In the genomic region with DNA sequence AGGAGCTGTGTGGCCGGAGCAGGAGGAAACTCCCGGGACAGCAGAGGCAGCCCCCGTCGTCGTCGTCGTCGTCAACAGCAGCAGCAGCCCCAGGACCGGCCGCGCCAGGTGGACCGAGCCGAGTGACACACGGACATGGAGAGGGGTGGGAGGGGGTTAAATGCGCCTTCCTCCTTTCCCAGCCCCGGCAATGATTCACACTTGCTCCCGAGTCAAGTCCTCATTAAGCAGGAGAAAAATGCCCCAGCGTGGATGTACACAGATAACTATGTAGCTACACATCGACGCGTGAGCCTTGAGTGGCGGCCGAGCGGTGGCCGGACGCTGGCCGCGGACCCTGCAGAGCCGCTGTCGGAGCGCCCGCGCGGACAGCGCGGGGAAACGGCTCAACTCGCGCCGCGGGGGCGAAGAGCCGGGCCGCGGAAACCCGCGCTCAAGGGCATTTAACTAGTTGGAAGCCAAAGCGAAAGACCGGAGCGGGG, we compare ENCODE assay signal across 8 cellular contexts. TPM values are rescaled to one million over a fixed set of nuclear protein-coding genes. Genes with fewer than 3 reads are reported as not detected.
A peak's percentile ranks its signal among the peaks of the same experiment; 100 is the strongest.
DNase-seq lines count a peak whose midpoint lies in the region; ATAC-seq and TF ChIP-seq lines count a peak whose summit lies in the region.

No MANE protein-coding gene starts in this region.

- H3K27me3 ChIP-seq in testis, result no peaks in the 10 kb centered on the region

- WGBS in testis, 2 donors, result 0 to 1% methylated on average over 6 to 50 of the region's 50 CpGs

- H3K9me3 Mint-ChIP-seq in activated CD8-positive, alpha-beta memory T cell treated with anti-CD3 and anti-CD28 coated beads, Interleukin-2, amount 10 ng/mL, durations not matched to agents 7 days and 5 days (ENCODE audit: low read depth), result no peaks in the 10 kb centered on the region
- H3K9me3 Mint-ChIP-seq in naive B cell, result no peaks in the 10 kb centered on the region

- no peaks in the 10 kb centered on the region for H3K27me3 Mint-ChIP-seq in activated CD8-positive, alpha-beta memory T cell treated with anti-CD3 and anti-CD28 coated beads, Interleukin-2, amount 10 ng/mL, durations not matched to agents 7 days and 5 days
- H3K27me3 Mint-ChIP-seq in naive B cell, result peaks cover 0 to 3% (median 0%) of the 10 kb centered on the region in 3 donors

- peaks cover 9% of the 10 kb centered on the region for H3K36me3 Mint-ChIP-seq in activated CD8-positive, alpha-beta memory T cell treated with anti-CD3 and anti-CD28 coated beads, Interleukin-2, amount 10 ng/mL, durations not matched to agents 7 days and 5 days
- peaks cover 0 to 8% of the 10 kb centered on the region in 2 donors for H3K36me3 Mint-ChIP-seq in naive B cell

- H3K36me3 ChIP-seq in testis (ENCODE audit: low read depth, missing control alignments), result no peaks in the 10 kb centered on the region

- H3K27ac Mint-ChIP-seq in activated CD8-positive, alpha-beta memory T cell treated with anti-CD3 and anti-CD28 coated beads, Interleukin-2, amount 10 ng/mL, durations not matched to agents 7 days and 5 days, result peak overlapping the region; percentile 85
- peak overlapping the region; percentile 97 to 100 (median 98) for H3K27ac Mint-ChIP-seq in naive B cell

- TF ChIP-seq CTCF in testis (IDR thresholded peaks at IDR 0.05), result no peak

- no peaks in the 10 kb centered on the region for H3K9me3 ChIP-seq in testis

- CTCF ChIA-PET in activated CD8-positive, alpha-beta memory T cell treated with anti-CD3 and anti-CD28 coated beads, Interleukin-2, amount 10 ng/mL, durations not matched to agents 7 days and 5 days (lab: Charles Lee), result interaction anchor here (0.9 to 5.7 kb wide), 7 partner anchors 71 to 264 kb away, joined by 3 to 103 read pairs (median 3); no protein-coding TSS in a partner anchor

- peak overlapping the region; percentile 89 to 99 for H3K4me3 ChIP-seq in testis

- peak overlapping the region; percentile 89 for H3K4me3 Mint-ChIP-seq in activated CD8-positive, alpha-beta memory T cell treated with anti-CD3 and anti-CD28 coated beads, Interleukin-2, amount 10 ng/mL, durations not matched to agents 7 days and 5 days
- peak overlapping the region; percentile 93 to 100 (median 96) for H3K4me3 Mint-ChIP-seq in naive B cell

- no peak for TF ChIP-seq POLR2A in testis (IDR thresholded peaks at IDR 0.05)

- ATAC-seq in activated CD8-positive, alpha-beta memory T cell treated with anti-CD3 and anti-CD28 coated beads, Interleukin-2, amount 10 ng/mL, durations not matched to agents 7 days and 5 days, result peak; percentile 17
- ATAC-seq in HG02678 (IDR thresholded peaks at IDR 0.05; ENCODE audit: unreplicated experiment), result peak; percentile 29
- peak; percentile 6 to 16 for ATAC-seq in naive B cell (ENCODE audit: low read depth in 2 of 2)

- DNase-seq in activated CD8-positive, alpha-beta memory T cell treated with anti-CD3 and anti-CD28 coated beads, Interleukin-2, amount 10 ng/mL, durations not matched to agents 7 days and 5 days, result peak; percentile 61
- DNase-seq in activated CD8-positive, alpha-beta memory T cell treated with anti-CD3 and anti-CD28 coated beads for 24 hours, result no peak
- DNase-seq in NCI-H510A treated with DMSO at 0.1 percent for 48 hours (lab: John Stamatoyannopoulos, UW) (peak; percentile 63), activated T-helper 1 cell treated with Interleukin-2 at 50 U/mL for 16 hours (ENCODE audit: low read depth) (peak; percentile 6), fibroblast of peridontal ligament (ENCODE audit: extremely low read depth) (peak; percentile 47), naive B cell (peak; percentile 34), testis (peak; percentile 75)

- peaks cover 15% of the 10 kb centered on the region for H3K4me1 ChIP-seq in testis

- intact Hi-C loops in testis (cut with DNase I; ENCODE audit: low total_unique reads), result no loop called here

- peaks cover 35% of the 10 kb centered on the region for H3K4me1 Mint-ChIP-seq in activated CD8-positive, alpha-beta memory T cell treated with anti-CD3 and anti-CD28 coated beads, Interleukin-2, amount 10 ng/mL, durations not matched to agents 7 days and 5 days
- peaks cover 30 to 39% (median 32%) of the 10 kb centered on the region in 3 donors for H3K4me1 Mint-ChIP-seq in naive B cell

- peak overlapping the region; percentile 100 for H3K27ac ChIP-seq in testis

RNA-seq across cellular contexts. Expression of gene UBL3, which starts 0.6 kb away (rescaled TPM):
- total RNA-seq in activated CD8-positive, alpha-beta memory T cell treated with anti-CD3 and anti-CD28 coated beads, Interleukin-2, amount 10 ng/mL, durations not matched to agents 7 days and 5 days, result 10 to 100 TPM in 1 of 2 experiments, 1 to 10 TPM in 1; 9.6 to 10.2 TPM
- polyA plus RNA-seq in naive B cell (ENCODE audit: low read depth in 6 of 6) (10 to 100 TPM; 23.1 to 33.3 (median 30.5) TPM), testis (ENCODE audit: insufficient read depth, low read depth, low replicate concordance) (41.6 TPM)
- 10 to 100 TPM; 35.0 to 42.4 TPM for total RNA-seq in testis
